9 cellular contexts compared by ENCODE assay signal in genomic region chr7:150876817-150877526, GRCh38. TPM values are rescaled to one million over a fixed set of nuclear protein-coding genes. Genes with fewer than 3 reads are reported as not detected.
A peak's percentile ranks its signal among the peaks of the same experiment; 100 is the strongest.
DNase-seq lines count a peak whose midpoint lies in the region; ATAC-seq, FAIRE-seq and TF ChIP-seq lines count a peak whose summit lies in the region.
"Had no signal": no experiment of that assay in that cellular context is flagged by ENCODE, and none has a peak within 500 bp of the region (broad histone marks: within the 10 kb centered on the region; RNA-seq: fewer than 3 reads in every experiment).

No MANE protein-coding gene starts in this region.

- intact Hi-C loops in HepG2 (cut with micrococcal nuclease; ENCODE audit: unreplicated experiment): loop anchor here (1.0 kb wide), 1 partner anchor 99 kb away; no protein-coding TSS in a partner anchor

- TF ChIP-seq EP300 in HepG2 (IDR thresholded peaks at IDR 0.05; ENCODE audit: low read depth in 2 of 2, low read length in 2 of 2) (no peak), HepG2 (CRISPR knock-in tag; IDR thresholded peaks at IDR 0.05; ENCODE audit: borderline replicate concordance) (no peak)

- H4K20me1 ChIP-seq in HepG2 (ENCODE audit: insufficient read depth, low read length): no peaks in the 10 kb centered on the region

- H3K4me1 ChIP-seq in HepG2 (ENCODE audit: insufficient read depth, low read length): no peaks in the 10 kb centered on the region

- H3K36me3 ChIP-seq in WERI-Rb-1 (no peaks in the 10 kb centered on the region), HepG2 (replicated peaks in 1 of 2; ENCODE audit: control insufficient read depth in 1 of 2, insufficient read depth in 2 of 2, low read length in 2 of 2) (no peaks in the 10 kb centered on the region)
- H3K36me3 ChIP-seq: thoracic aorta had no signal

- peak; percentile 32 for DNase-seq in AG04450 (ENCODE audit: low read depth, low spot score)
- DNase-seq in GM19238 (ENCODE audit: insufficient read length, low spot score): peak; percentile 45
- peak; percentile 81 for DNase-seq in NCI-H2107 treated with DMSO at 0.1 percent for 48 hours (lab: John Stamatoyannopoulos, UW; ENCODE audit: unreplicated experiment)
- peak; percentile 84 for DNase-seq in WERI-Rb-1
- DNase-seq in dermis blood vessel endothelial cell: peak; percentile 92
- peak; percentile 56 for DNase-seq in HepG2 (ENCODE audit: low spot score)
- DNase-seq in stimulated activated CD8-positive, alpha-beta memory T cell treated with anti-CD3 and anti-CD28 coated beads, Interleukin-4, amount 100 ng/mL, for 48 hours: peak; percentile 64

- no peak overlapping the region for H3K9ac ChIP-seq in HepG2 (ENCODE audit: insufficient read depth, low read depth, low read length)

- in situ Hi-C loops in HepG2 (cut with HindIII; ENCODE audit: extremely low pct_ligation_motif_present, low pct_unique_long_range_greater_than_20kb): loop anchor here (5.0 kb wide), 1 partner anchor 100 kb away; no protein-coding TSS in a partner anchor

- H3K4me3 ChIP-seq in AG04450 (ENCODE audit: low read depth, low read length): no peak overlapping the region
- H3K4me3 ChIP-seq in WERI-Rb-1 (ENCODE audit: low read depth, low read length): peak overlapping the region; percentile 33
- H3K4me3 ChIP-seq in HepG2 (replicated peaks in 1 of 3; ENCODE audit: insufficient read depth in 1 of 3, low read depth in 2 of 3, low read length in 3 of 3): no peak overlapping the region
- H3K4me3 ChIP-seq: thoracic aorta had no signal

- ATAC-seq in HepG2 (peak; percentile 81), esophagus mucosa (no peak)

- POLR2A ChIA-PET in AG04450 (lab: Yijun Ruan, JAX) (no interaction called here), HepG2 (lab: Yijun Ruan, JAX) (no interaction called here)

- H3K27ac ChIP-seq in AG04450 (ENCODE audit: low read depth, low read length): no peak overlapping the region
- peak overlapping the region; percentile 75 for H3K27ac ChIP-seq in WERI-Rb-1
- no peak overlapping the region for H3K27ac ChIP-seq in HepG2 (ENCODE audit: extremely low read length, insufficient read depth, low read length)
- H3K27ac ChIP-seq: thoracic aorta had no signal

- H3K27me3 ChIP-seq in AG04450 (ENCODE audit: control insufficient read depth, insufficient read depth, low read length): no peaks in the 10 kb centered on the region
- no peaks in the 10 kb centered on the region for H3K27me3 ChIP-seq in WERI-Rb-1 (ENCODE audit: insufficient read depth, low read depth, severe bottlenecking)
- peaks cover 0 to 3% of the 10 kb centered on the region in 2 experiments; a peak in 1 of 5 replicates for H3K27me3 ChIP-seq in HepG2 (ENCODE audit: control insufficient read depth in 1 of 2, insufficient read depth in 2 of 2, low read length in 2 of 2)

- FAIRE-seq in HepG2 (lab: Jason Lieb, UNC): peak; percentile 56

- no peaks in the 10 kb centered on the region for H3K79me2 ChIP-seq in HepG2 (ENCODE audit: insufficient read depth, low read length)

- no TSS peak for BruUV-seq in HepG2 (replicated peaks; lab: Mats Ljungman, UMichigan)

- peak; percentile 20; the same call in 1 of the 2 replicates for TF ChIP-seq RAD21 in HepG2 (CRISPR knock-in tag; IDR thresholded peaks at IDR 0.05)

- no peak for TF ChIP-seq POLR2A in HepG2 (IDR thresholded peaks at IDR 0.05; ENCODE audit: insufficient read depth in 1 of 2, low read depth in 2 of 2, low read length in 2 of 2)

- H2AFZ ChIP-seq in HepG2 (ENCODE audit: low read length): no peak overlapping the region

- CTCF ChIA-PET in AG04450 (lab: Charles Lee) (interaction anchor here (0.5 to 4.5 kb wide), 18 partner anchors 9 to 1784 kb away, joined by 3 to 28 read pairs (median 4); no protein-coding TSS in a partner anchor), HepG2 (lab: Yijun Ruan, JAX; ENCODE audit: low intra/inter-chr PET ratio, low total read pairs) (interaction anchor here (2.3 kb wide), 1 partner anchor 97 kb away, joined by 24 read pairs; no protein-coding TSS in a partner anchor)

- no peaks in the 10 kb centered on the region for H3K9me3 ChIP-seq in AG04450 (ENCODE audit: control insufficient read depth, insufficient read depth, low read length)
- H3K9me3 ChIP-seq in WERI-Rb-1 (ENCODE audit: severe bottlenecking): no peaks in the 10 kb centered on the region
- H3K9me3 ChIP-seq in HepG2 (ENCODE audit: low read length): peaks cover 3% of the 10 kb centered on the region; the same call in 1 of the 2 replicates

- TF ChIP-seq CTCF in AG04450 (IDR thresholded peaks at IDR 0.05; ENCODE audit: low read depth, low read length) (peak; percentile 48), WERI-Rb-1 (IDR thresholded peaks at IDR 0.05; ENCODE audit: low read depth, low read length) (peak; percentile 69), HepG2 (CRISPR knock-in tag; IDR thresholded peaks at IDR 0.05) (peak; percentile 43)

- WGBS in HepG2 (ENCODE audit: low lambda C conversion rate): 15% methylated on average over 16 of the region's 19 CpGs

- H3K4me2 ChIP-seq in HepG2 (ENCODE audit: low read depth, low read length): 0 out of 2 replicates have a peak overlapping the region, but pooled peaks have one; percentile 27

TF ChIP-seq in HepG2, 621 proteins besides CTCF, POLR2A, EP300 and RAD21 (continues in another document):
- TF ChIP-seq ZNF878 (CRISPR knock-in tag; IDR thresholded peaks at IDR 0.05) (no peak), SMC3 (IDR thresholded peaks at IDR 0.05; ENCODE audit: low read length) (peak; percentile 52; the same call in 1 of the 2 replicates), SOX13 (IDR thresholded peaks at IDR 0.05) (no peak), SOX13 (CRISPR knock-in tag; conservative IDR thresholded peaks at IDR 0.05 in 1 of 2, IDR thresholded peaks at IDR 0.05 in 1 of 2) (no peak), ZFAT (CRISPR knock-in tag; conservative IDR thresholded peaks at IDR 0.05) (no peak), KLF15 (CRISPR knock-in tag; IDR thresholded peaks at IDR 0.05; ENCODE audit: borderline replicate concordance) (no peak), HNRNPK (IDR thresholded peaks at IDR 0.05; ENCODE audit: low read depth, low read length, poor library complexity, severe bottlenecking) (peak; percentile 82), BCL3 (CRISPR knock-in tag; IDR thresholded peaks at IDR 0.05) (no peak), ZBTB33 (CRISPR knock-in tag; IDR thresholded peaks at IDR 0.05) (no peak), STAG1 (CRISPR knock-in tag; IDR thresholded peaks at IDR 0.05) (peak; percentile 36; the same call in 1 of the 2 replicates)

RNA-seq across cellular contexts. Expression of gene AOC1, which starts 24.7 kb away (rescaled TPM):
- polyA plus RNA-seq in AG04450 (2011; rRNA removed): not detected in 2 replicates
- polyA minus RNA-seq in AG04450 (2011; rRNA and poly(A)+ RNA removed): not detected in 2 replicates
- total RNA-seq in dermis blood vessel endothelial cell: not detected in 2 replicates
- not detected in 2 replicates for total RNA-seq in HepG2 (2016; rRNA removed; fragmentation: Illumina TruSeq; extraction: Trizol)
- not detected in 2 replicates for total RNA-seq in HepG2 (2016; cell fraction: cytosol; rRNA removed; fragmentation: Illumina TruSeq; extraction: Trizol; ENCODE audit: low read depth)
- total RNA-seq in HepG2 (2016; cell fraction: insoluble cytoplasmic fraction; rRNA removed; fragmentation: Illumina TruSeq; extraction: Trizol): not detected in 2 replicates
- not detected in 2 replicates for total RNA-seq in HepG2 (2016; cell fraction: membrane; rRNA removed; fragmentation: Illumina TruSeq; extraction: Trizol)
- total RNA-seq in HepG2 (2016; cell fraction: nucleus; rRNA removed; fragmentation: Illumina TruSeq; extraction: Trizol): not detected in 2 replicates
- not detected in 2 replicates for polyA plus RNA-seq in HepG2 (2011; rRNA removed)
- not detected in 2 replicates for polyA plus RNA-seq in HepG2 (2011; cell fraction: cytosol; rRNA removed)
- polyA plus RNA-seq in HepG2 (2011; cell fraction: nucleus; rRNA removed): not detected in 2 replicates
- not detected in 2 replicates for polyA plus RNA-seq in HepG2 (2012)
- not detected in 2 replicates for polyA plus RNA-seq in HepG2 (2016; cell fraction: cytosol; fragmentation: Illumina TruSeq; extraction: Trizol; ENCODE audit: low read depth)
- polyA plus RNA-seq in HepG2 (2016; cell fraction: insoluble cytoplasmic fraction; fragmentation: Illumina TruSeq; extraction: Trizol; ENCODE audit: low read depth): not detected in 2 replicates
- not detected in 2 replicates for polyA plus RNA-seq in HepG2 (2016; cell fraction: membrane; fragmentation: Illumina TruSeq; extraction: Trizol; ENCODE audit: low read depth)
- polyA plus RNA-seq in HepG2 (2016; cell fraction: nucleus; fragmentation: Illumina TruSeq; extraction: Trizol; ENCODE audit: insufficient read depth, low read depth): not detected in 2 replicates
- polyA minus RNA-seq in HepG2 (2011; rRNA and poly(A)+ RNA removed; ENCODE audit: low replicate concordance): not detected in 2 replicates
- polyA minus RNA-seq in HepG2 (2011; cell fraction: cytosol; rRNA and poly(A)+ RNA removed): not detected in 2 replicates
- not detected in 2 replicates for polyA minus RNA-seq in HepG2 (2011; cell fraction: nucleus; rRNA and poly(A)+ RNA removed)
- 6.3 TPM for total RNA-seq in esophagus mucosa
- total RNA-seq: thoracic aorta had no signal

Comparison
In these comparisons a context has a peak if more than half of its experiments do, and no peak if none do; other contexts are left out.
1. DNase-seq: peak in every context shown above with its lines; median percentile 92 in dermis blood vessel endothelial cell; 84 in WERI-Rb-1; 81 in NCI-H2107 treated with DMSO at 0.1 percent for 48 hours; 64 in stimulated activated CD8-positive, alpha-beta memory T cell treated with anti-CD3 and anti-CD28 coated beads, Interleukin-4, amount 100 ng/mL, for 48 hours; 56 in HepG2; 45 in GM19238; 32 in AG04450.